In genomic region chr6:15410752-15411151, GRCh38 we compare ENCODE assay signal across 12 cellular contexts.
DNase-seq lines count a peak whose midpoint lies in the region; ATAC-seq and TF ChIP-seq lines count a peak whose summit lies in the region.
"Had no signal": no experiment of that assay in that cellular context is flagged by ENCODE, and none has a peak within 500 bp of the region (broad histone marks: within the 10 kb centered on the region; RNA-seq: fewer than 3 reads in every experiment).

No MANE protein-coding gene starts in this region.

- in situ Hi-C loops in KBM-7 (cut with MboI; ENCODE audit: low pct_unique_long_range_greater_than_20kb, low sequenced_read_pairs), result no loop called here
- in situ Hi-C loops in GM13977 (cut with MboI; ENCODE audit: low pct_unique_long_range_greater_than_20kb, low sequenced_read_pairs, unreplicated experiment), result no loop called here

- CTCF ChIA-PET in activated CD8-positive, alpha-beta T cell treated with anti-CD3 and anti-CD28 coated beads for 36 hours (lab: Charles Lee), result interaction anchor here (0.7 to 2.9 kb wide), 3 partner anchors 11 to 20 kb away, joined by 3 to 17 read pairs (median 15); no protein-coding TSS in a partner anchor

- H3K9me3 Mint-ChIP-seq in activated CD4-positive, alpha-beta T cell treated with anti-CD3 and anti-CD28 coated beads, Interleukin-2, amount 10 ng/mL, durations not matched to agents 24 days and 14 days, result no peaks in the 10 kb centered on the region
- no peaks in the 10 kb centered on the region for H3K9me3 Mint-ChIP-seq in activated CD8-positive, alpha-beta T cell treated with anti-CD3 and anti-CD28 coated beads for 36 hours
- H3K9me3 Mint-ChIP-seq in natural killer cell, result no peaks in the 10 kb centered on the region

- H3K27ac Mint-ChIP-seq in activated CD4-positive, alpha-beta T cell treated with anti-CD3 and anti-CD28 coated beads, Interleukin-2, amount 10 ng/mL, durations not matched to agents 24 days and 14 days, result peak overlapping the region; percentile 87
- peak overlapping the region; percentile 86 for H3K27ac Mint-ChIP-seq in activated CD8-positive, alpha-beta T cell treated with anti-CD3 and anti-CD28 coated beads for 36 hours
- peak overlapping the region; percentile 71 to 72 for H3K27ac Mint-ChIP-seq in natural killer cell

- intact Hi-C loops in activated CD4-positive, alpha-beta T cell treated with anti-CD3 and anti-CD28 coated beads, Interleukin-2, amount 10 ng/mL, durations not matched to agents 24 days and 14 days (cut with micrococcal nuclease), result no loop called here
- intact Hi-C loops in activated CD8-positive, alpha-beta T cell treated with anti-CD3 and anti-CD28 coated beads for 36 hours (cut with micrococcal nuclease), result no loop called here
- intact Hi-C loops in natural killer cell (cut with micrococcal nuclease), result no loop called here

- peak; percentile 42 for ATAC-seq in activated CD8-positive, alpha-beta T cell treated with anti-CD3 and anti-CD28 coated beads for 36 hours
- ATAC-seq in natural killer cell, result peak in 1 of 3 donors; percentile 34
- ATAC-seq: lower lobe of right lung had no signal

- H3K4me1 Mint-ChIP-seq in activated CD4-positive, alpha-beta T cell treated with anti-CD3 and anti-CD28 coated beads, Interleukin-2, amount 10 ng/mL, durations not matched to agents 24 days and 14 days, result peaks cover 67% of the 10 kb centered on the region
- peaks cover 75% of the 10 kb centered on the region for H3K4me1 Mint-ChIP-seq in activated CD8-positive, alpha-beta T cell treated with anti-CD3 and anti-CD28 coated beads for 36 hours (ENCODE audit: low read depth)
- H3K4me1 Mint-ChIP-seq in natural killer cell, result peaks cover 75 to 80% of the 10 kb centered on the region in 2 donors

- no peaks in the 10 kb centered on the region for H3K27me3 Mint-ChIP-seq in activated CD4-positive, alpha-beta T cell treated with anti-CD3 and anti-CD28 coated beads, Interleukin-2, amount 10 ng/mL, durations not matched to agents 24 days and 14 days
- no peaks in the 10 kb centered on the region for H3K27me3 Mint-ChIP-seq in activated CD8-positive, alpha-beta T cell treated with anti-CD3 and anti-CD28 coated beads for 36 hours
- no peaks in the 10 kb centered on the region for H3K27me3 Mint-ChIP-seq in natural killer cell (ENCODE audit: low read depth in 2 of 2)

- TF ChIP-seq CTCF in activated CD8-positive, alpha-beta T cell treated with anti-CD3 and anti-CD28 coated beads for 36 hours (IDR thresholded peaks at IDR 0.05), result no peak
- TF ChIP-seq CTCF in natural killer cell (IDR thresholded peaks at IDR 0.05), result no peak
- no peak for TF ChIP-seq CTCF in GM13977 (IDR thresholded peaks at IDR 0.05; ENCODE audit: extremely low read depth, insufficient read depth, missing control alignments)

- H3K36me3 Mint-ChIP-seq in activated CD4-positive, alpha-beta T cell treated with anti-CD3 and anti-CD28 coated beads, Interleukin-2, amount 10 ng/mL, durations not matched to agents 24 days and 14 days (ENCODE audit: low read depth), result peaks cover 51% of the 10 kb centered on the region
- H3K36me3 Mint-ChIP-seq in activated CD8-positive, alpha-beta T cell treated with anti-CD3 and anti-CD28 coated beads for 36 hours (ENCODE audit: low read depth), result peaks cover 35% of the 10 kb centered on the region
- no peaks in the 10 kb centered on the region for H3K36me3 Mint-ChIP-seq in natural killer cell

- DNase-seq in activated CD4-positive, alpha-beta T cell treated with anti-CD3 and anti-CD28 coated beads, Interleukin-2, amount 10 ng/mL, durations not matched to agents 24 days and 14 days, result no peak
- DNase-seq in activated CD4-positive, alpha-beta T cell treated with anti-CD3 and anti-CD28 coated beads, Interleukin-2, amount 50 U/mL, for 1 hour, result no peak
- DNase-seq in KBM-7 (peak; percentile 47), natural killer cell (no peak), NCI-H187 treated with DMSO at 0.1 percent for 48 hours (lab: John Stamatoyannopoulos, UW) (no peak), amniotic stem cell (lab: John Stamatoyannopoulos, UW) (no peak), GM13977 (ENCODE audit: low spot score) (no peak)
- DNase-seq in activated CD8-positive, alpha-beta T cell treated with anti-CD3 and anti-CD28 coated beads for 36 hours, result no peak
- DNase-seq: lower lobe of right lung; Right ventricle myocardium superior; stimulated activated CD4-positive, alpha-beta T cell treated with anti-CD3 and anti-CD28 coated beads, Interleukin-15, amount 100 ng/mL, for 24 hours had no signal

- peak overlapping the region; percentile 66 for H3K4me3 Mint-ChIP-seq in activated CD4-positive, alpha-beta T cell treated with anti-CD3 and anti-CD28 coated beads, Interleukin-2, amount 10 ng/mL, durations not matched to agents 24 days and 14 days
- H3K4me3 Mint-ChIP-seq in activated CD8-positive, alpha-beta T cell treated with anti-CD3 and anti-CD28 coated beads for 36 hours, result peak overlapping the region; percentile 24
- peak overlapping the region; percentile 74 for H3K4me3 Mint-ChIP-seq in natural killer cell
- H3K4me3 Mint-ChIP-seq: nephron had no signal

- POLR2A ChIA-PET in activated CD8-positive, alpha-beta T cell treated with anti-CD3 and anti-CD28 coated beads for 36 hours (lab: Charles Lee), result interaction anchor here (0.7 to 0.9 kb wide), 2 partner anchors 12 to 86 kb away, joined by 3 read pairs; no protein-coding TSS in a partner anchor

Comparison
In these comparisons a context has a peak if more than half of its experiments do, and no peak if none do; other contexts are left out.
1. H3K4me3 Mint-ChIP-seq: peak in every context shown above with its lines; median percentile 74 in natural killer cell; 66 in activated CD4-positive, alpha-beta T cell treated with anti-CD3 and anti-CD28 coated beads, Interleukin-2, amount 10 ng/mL, durations not matched to agents 24 days and 14 days; 24 in activated CD8-positive, alpha-beta T cell treated with anti-CD3 and anti-CD28 coated beads for 36 hours.